Comparison of ENCODE assay signal across 24 cellular contexts in the genomic region with DNA sequence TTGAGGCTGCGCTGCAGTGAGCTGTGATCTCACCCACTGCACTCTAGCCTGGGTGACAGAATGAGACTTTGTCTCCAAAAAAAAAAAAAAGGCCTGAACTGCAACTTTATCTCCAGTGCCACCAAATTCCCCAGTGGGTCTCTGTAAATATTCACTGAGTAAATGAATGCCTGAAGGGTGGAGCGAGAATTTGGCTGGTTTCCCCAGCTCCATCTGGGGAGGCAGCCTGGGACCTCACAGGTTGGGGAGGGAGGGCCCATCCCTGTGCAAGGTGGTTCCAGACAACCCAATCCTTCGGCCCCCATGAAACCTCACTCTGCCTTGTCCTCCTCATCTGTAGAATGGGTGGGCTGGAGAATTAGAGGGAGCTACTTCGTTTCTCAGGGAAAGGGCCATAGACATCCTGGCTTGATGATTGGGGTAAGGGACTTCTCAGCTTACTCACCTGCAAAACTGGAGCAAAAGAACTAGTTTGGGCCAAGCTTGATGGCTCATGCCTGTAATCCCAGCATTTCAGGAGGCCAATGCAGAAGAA. TPM values are rescaled to one million over a fixed set of nuclear protein-coding genes. Genes with fewer than 3 reads are reported as not detected.
"Had no signal": no experiment of that assay in that cellular context is flagged by ENCODE, and none has a peak within 500 bp of the region (broad histone marks: within the 10 kb centered on the region; RNA-seq: fewer than 3 reads in every experiment).

No MANE protein-coding gene starts in this region.

- H3K79me2 ChIP-seq: parathyroid adenoma had no signal

- DNase-seq: dorsolateral prefrontal cortex; effector CD4-positive, alpha-beta T cell; natural killer cell; stimulated activated CD4-positive, alpha-beta T cell treated with anti-CD3 and anti-CD28 coated beads, Interleukin-12 subunit alpha, Interleukin-12 subunit beta, amount 100 ng/mL, for 4 hours; stimulated activated CD4-positive, alpha-beta T cell treated with anti-CD3 and anti-CD28 coated beads, Interleukin-1b, Interleukin-23, amount 100 ng/mL, for 48 hours; stimulated activated CD4-positive, alpha-beta T cell treated with anti-CD3 and anti-CD28 coated beads, Interleukin-4, amount 100 ng/mL, for 1 hour; stimulated activated CD8-positive, alpha-beta memory T cell treated with anti-CD3 and anti-CD28 coated beads, Interleukin-4, amount 100 ng/mL, for 48 hours; stimulated activated naive CD4-positive, alpha-beta T cell; stimulated activated naive CD8-positive, alpha-beta T cell treated with anti-CD3 and anti-CD28 coated beads, Interleukin-15, amount 100 ng/mL, for 72 hours; transverse colon; upper lobe of right lung; uterus had no signal

- H2AFZ ChIP-seq: parathyroid adenoma had no signal

- H3K36me3 ChIP-seq: neutrophil, suprapubic skin, transverse colon, upper lobe of right lung, uterus had no signal

- H3K4me3 ChIP-seq: dorsolateral prefrontal cortex, lung, smooth muscle cell, suprapubic skin, transverse colon, upper lobe of right lung, uterus had no signal

- ATAC-seq: left lobe of liver; natural killer cell; sciatic nerve; stimulated activated naive CD8-positive, alpha-beta T cell treated with anti-CD3 and anti-CD28 coated beads, Interleukin-15, amount 100 ng/mL, for 72 hours; upper lobe of right lung had no signal

- H3K27me3 ChIP-seq: dorsolateral prefrontal cortex, upper lobe of right lung, uterus had no signal

- H3K9me3 ChIP-seq: neutrophil, suprapubic skin, transverse colon, upper lobe of right lung, uterus had no signal

- H3K4me2 ChIP-seq: smooth muscle cell had no signal

- FAIRE-seq: frontal cortex, keratinocyte had no signal

- H3K27ac ChIP-seq: dorsolateral prefrontal cortex, neutrophil, parathyroid adenoma, suprapubic skin, transverse colon, upper lobe of right lung, uterus had no signal

- H3K9ac ChIP-seq: parathyroid adenoma had no signal

- H3K4me1 ChIP-seq: uterus had no signal

RNA-seq across cellular contexts. Expression of a gene that starts 46.2 kb away (rescaled TPM):
- total RNA-seq: frontal cortex, mononuclear cell, omental fat pad had no signal
- polyA plus RNA-seq: keratinocyte, neural cell had no signal
